8 cellular contexts compared by ENCODE assay signal in genomic region chr5:71457106-71457505, GRCh38.
DNase-seq lines count a peak whose midpoint lies in the region; ATAC-seq, FAIRE-seq and TF ChIP-seq lines count a peak whose summit lies in the region.

No MANE protein-coding gene starts in this region.

- peaks cover 2% of the 10 kb centered on the region for H3K27me3 Mint-ChIP-seq in activated T-cell treated with anti-CD3 and anti-CD28 coated beads, Interleukin-2, amount 50 U/mL, for 24 hours

- no peak for DNase-seq in activated T-cell treated with anti-CD3 and anti-CD28 coated beads, Interleukin-2, amount 50 U/mL, for 24 hours
- no peak for DNase-seq in activated T-cell treated with anti-CD3 and anti-CD28 coated beads, Interleukin-2, amount 50 U/mL, for 48 hours
- DNase-seq in WERI-Rb-1 (no peak), fibroblast of mammary gland (ENCODE audit: low read depth) (no peak), H54 (ENCODE audit: insufficient read length, low spot score) (no peak)
- no peak for DNase-seq in stimulated activated effector memory CD8-positive, alpha-beta T cell treated with anti-CD3 and anti-CD28 coated beads, Interleukin-12 subunit alpha, Interleukin-12 subunit beta, amount 100 ng/mL, for 72 hours (ENCODE audit: low spot score in 2 of 2)
- no peak for DNase-seq in stimulated activated CD4-positive, alpha-beta T cell treated with anti-CD3 and anti-CD28 coated beads, Interleukin-4, amount 100 ng/mL, for 4 hours

- H3K27ac ChIP-seq in WERI-Rb-1: no peak overlapping the region

- ATAC-seq in stimulated activated effector memory CD8-positive, alpha-beta T cell treated with anti-CD3 and anti-CD28 coated beads, Interleukin-12 subunit alpha, Interleukin-12 subunit beta, amount 100 ng/mL, for 72 hours: no peak
- ATAC-seq in GM18907 (IDR thresholded peaks at IDR 0.05; ENCODE audit: unreplicated experiment): no peak

- H3K36me3 ChIP-seq in WERI-Rb-1: peaks cover 35% of the 10 kb centered on the region

- peak overlapping the region; percentile 99 for H3K4me3 Mint-ChIP-seq in activated T-cell treated with anti-CD3 and anti-CD28 coated beads, Interleukin-2, amount 50 U/mL, for 24 hours
- peak overlapping the region; percentile 95 for H3K4me3 Mint-ChIP-seq in stimulated activated effector memory CD8-positive, alpha-beta T cell treated with anti-CD3 and anti-CD28 coated beads, Interleukin-12 subunit alpha, Interleukin-12 subunit beta, amount 100 ng/mL, for 72 hours

- H3K27me3 ChIP-seq in WERI-Rb-1 (ENCODE audit: insufficient read depth, low read depth, severe bottlenecking): no peaks in the 10 kb centered on the region

- H3K4me3 ChIP-seq in WERI-Rb-1 (ENCODE audit: low read depth, low read length) (peak overlapping the region; percentile 99; the same call in 1 of the 2 replicates), fibroblast of mammary gland (ENCODE audit: control insufficient read depth, low read depth, low read length) (peak overlapping the region; percentile 84)

- no peaks in the 10 kb centered on the region for H3K9me3 ChIP-seq in WERI-Rb-1 (ENCODE audit: severe bottlenecking)

- H3K36me3 Mint-ChIP-seq in activated T-cell treated with anti-CD3 and anti-CD28 coated beads, Interleukin-2, amount 50 U/mL, for 24 hours (ENCODE audit: low read depth): peaks cover 53% of the 10 kb centered on the region
- H3K36me3 Mint-ChIP-seq in stimulated activated effector memory CD8-positive, alpha-beta T cell treated with anti-CD3 and anti-CD28 coated beads, Interleukin-12 subunit alpha, Interleukin-12 subunit beta, amount 100 ng/mL, for 72 hours: peaks cover 57% of the 10 kb centered on the region

- FAIRE-seq in H54 (lab: Jason Lieb, UNC): no peak

- H3K9me3 Mint-ChIP-seq in activated T-cell treated with anti-CD3 and anti-CD28 coated beads, Interleukin-2, amount 50 U/mL, for 24 hours: no peaks in the 10 kb centered on the region
- no peaks in the 10 kb centered on the region for H3K9me3 Mint-ChIP-seq in stimulated activated effector memory CD8-positive, alpha-beta T cell treated with anti-CD3 and anti-CD28 coated beads, Interleukin-12 subunit alpha, Interleukin-12 subunit beta, amount 100 ng/mL, for 72 hours

- peaks cover 27% of the 10 kb centered on the region for H3K4me1 Mint-ChIP-seq in activated T-cell treated with anti-CD3 and anti-CD28 coated beads, Interleukin-2, amount 50 U/mL, for 24 hours (ENCODE audit: low read depth)
- peaks cover 20% of the 10 kb centered on the region for H3K4me1 Mint-ChIP-seq in stimulated activated effector memory CD8-positive, alpha-beta T cell treated with anti-CD3 and anti-CD28 coated beads, Interleukin-12 subunit alpha, Interleukin-12 subunit beta, amount 100 ng/mL, for 72 hours

- no peak for TF ChIP-seq CTCF in WERI-Rb-1 (IDR thresholded peaks at IDR 0.05; ENCODE audit: low read depth, low read length)
- no peak for TF ChIP-seq CTCF in fibroblast of mammary gland (conservative IDR thresholded peaks at IDR 0.05; ENCODE audit: control insufficient read depth, insufficient read depth, low read depth, low read length)

- H3K27ac Mint-ChIP-seq in activated T-cell treated with anti-CD3 and anti-CD28 coated beads, Interleukin-2, amount 50 U/mL, for 24 hours: peak overlapping the region; percentile 49
- no peak overlapping the region for H3K27ac Mint-ChIP-seq in stimulated activated effector memory CD8-positive, alpha-beta T cell treated with anti-CD3 and anti-CD28 coated beads, Interleukin-12 subunit alpha, Interleukin-12 subunit beta, amount 100 ng/mL, for 72 hours

- no peak for TF ChIP-seq POLR2A in H54 (IDR thresholded peaks at IDR 0.05; ENCODE audit: low read depth, low read length)
